In genomic region chr4:116724249-116724648, GRCh38 we compare ENCODE assay signal across 14 cellular contexts.
DNase-seq lines count a peak whose midpoint lies in the region; ATAC-seq and TF ChIP-seq lines count a peak whose summit lies in the region.
"Had no signal": no experiment of that assay in that cellular context is flagged by ENCODE, and none has a peak within 500 bp of the region (broad histone marks: within the 10 kb centered on the region; RNA-seq: fewer than 3 reads in every experiment).

No MANE protein-coding gene starts in this region.

- H3K27me3 Mint-ChIP-seq in GM23338 (ENCODE audit: insufficient read depth, low read depth, poor library complexity) (no peaks in the 10 kb centered on the region), type B pancreatic cell (no peaks in the 10 kb centered on the region)
- H3K27me3 Mint-ChIP-seq: brain; CD8-positive, alpha-beta memory T cell had no signal

- no peak for DNase-seq in GM23338 (ENCODE audit: low spot score)
- DNase-seq in type B pancreatic cell (ENCODE audit: extremely low spot score, unreplicated experiment), result no peak
- no peak for DNase-seq in DMS114 treated with DMSO at 0.1 percent for 48 hours (lab: John Stamatoyannopoulos, UW; ENCODE audit: unreplicated experiment)
- no peak for DNase-seq in Peyer's patch
- DNase-seq in DMS79 treated with DMSO at 0.1 percent for 48 hours (lab: John Stamatoyannopoulos, UW), result no peak
- DNase-seq: CD8-positive, alpha-beta memory T cell; NCI-H2107; right cardiac atrium; T-helper 1 cell had no signal

- H3K36me3 Mint-ChIP-seq in GM23338 (ENCODE audit: low read depth), result no peaks in the 10 kb centered on the region
- H3K36me3 Mint-ChIP-seq in type B pancreatic cell, result no peaks in the 10 kb centered on the region
- H3K36me3 Mint-ChIP-seq: brain; CD8-positive, alpha-beta memory T cell had no signal

- no peak for TF ChIP-seq POLR2A in Peyer's patch (IDR thresholded peaks at IDR 0.05)

- peak; percentile 76 for ATAC-seq in GM19043 (IDR thresholded peaks at IDR 0.05; ENCODE audit: low read depth, unreplicated experiment)
- no peak for ATAC-seq in GM23338
- peak; percentile 93 for ATAC-seq in HG03103 (IDR thresholded peaks at IDR 0.05; ENCODE audit: low read depth, unreplicated experiment)
- ATAC-seq: gastroesophageal sphincter, right cardiac atrium had no signal

- H3K27ac ChIP-seq in GM23338 (ENCODE audit: low read depth) (no peak overlapping the region), Peyer's patch (no peak overlapping the region)
- H3K27ac ChIP-seq: gastroesophageal sphincter had no signal

- no peaks in the 10 kb centered on the region for H4K20me1 ChIP-seq in GM23338 (replicated peaks; ENCODE audit: insufficient read depth)

- H3K79me2 ChIP-seq in GM23338 (replicated peaks; ENCODE audit: insufficient read depth), result no peaks in the 10 kb centered on the region

- no peaks in the 10 kb centered on the region for H3K9me3 ChIP-seq in Peyer's patch
- H3K9me3 ChIP-seq: gastroesophageal sphincter, HAP-1 had no signal

- no peak overlapping the region for H3K27ac Mint-ChIP-seq in GM23338
- no peak overlapping the region for H3K27ac Mint-ChIP-seq in type B pancreatic cell
- H3K27ac Mint-ChIP-seq: brain; CD8-positive, alpha-beta memory T cell had no signal

- no peaks in the 10 kb centered on the region for H3F3A ChIP-seq in GM23338 (replicated peaks; ENCODE audit: low read depth)

- H3K9me2 ChIP-seq in GM23338 (ENCODE audit: insufficient read depth), result no peaks in the 10 kb centered on the region

- no peak overlapping the region for H3K4me3 Mint-ChIP-seq in GM23338
- no peak overlapping the region for H3K4me3 Mint-ChIP-seq in type B pancreatic cell
- H3K4me3 Mint-ChIP-seq: brain; CD8-positive, alpha-beta memory T cell had no signal

- H3K4me2 ChIP-seq in GM23338, result no peak overlapping the region

- no peaks in the 10 kb centered on the region for H3K36me3 ChIP-seq in GM23338 (ENCODE audit: insufficient read depth)
- no peaks in the 10 kb centered on the region for H3K36me3 ChIP-seq in Peyer's patch
- H3K36me3 ChIP-seq: gastroesophageal sphincter, HAP-1 had no signal

- no peaks in the 10 kb centered on the region for H3K27me3 ChIP-seq in GM23338 (ENCODE audit: insufficient read depth)
- no peaks in the 10 kb centered on the region for H3K27me3 ChIP-seq in Peyer's patch
- H3K27me3 ChIP-seq: gastroesophageal sphincter had no signal

- H3K9me3 Mint-ChIP-seq in GM23338, result no peaks in the 10 kb centered on the region
- no peaks in the 10 kb centered on the region for H3K9me3 Mint-ChIP-seq in type B pancreatic cell
- H3K9me3 Mint-ChIP-seq: brain had no signal

- H3K4me1 Mint-ChIP-seq in GM23338 (no peaks in the 10 kb centered on the region), type B pancreatic cell (ENCODE audit: unreplicated experiment) (peaks cover 9% of the 10 kb centered on the region)
- H3K4me1 Mint-ChIP-seq: brain; CD8-positive, alpha-beta memory T cell had no signal

- TF ChIP-seq CTCF in GM23338 (conservative IDR thresholded peaks at IDR 0.05; ENCODE audit: low read depth in 2 of 2) (no peak), type B pancreatic cell (conservative IDR thresholded peaks at IDR 0.05) (no peak), Peyer's patch (IDR thresholded peaks at IDR 0.05) (no peak)

- H3K4me1 ChIP-seq in GM23338 (ENCODE audit: insufficient read depth) (no peaks in the 10 kb centered on the region), Peyer's patch (no peaks in the 10 kb centered on the region)
- H3K4me1 ChIP-seq: gastroesophageal sphincter, HAP-1 had no signal

- H3K4me3 ChIP-seq in GM23338 (no peak overlapping the region), Peyer's patch (no peak overlapping the region)
- H3K4me3 ChIP-seq: gastroesophageal sphincter, HAP-1 had no signal

- H2AFZ ChIP-seq in GM23338, result peak overlapping the region; percentile 21; the same call in 1 of the 2 replicates

TF ChIP-seq in GM23338, 12 proteins besides CTCF, POLR2A, EP300 and RAD21:
- TF ChIP-seq EZH2 (IDR thresholded peaks at IDR 0.05; ENCODE audit: low read depth, unreplicated experiment), result no peak
TF ChIP-seq in GM23338: peak in this region for 0.
